16 cellular contexts compared by ENCODE assay signal in the genomic region with DNA sequence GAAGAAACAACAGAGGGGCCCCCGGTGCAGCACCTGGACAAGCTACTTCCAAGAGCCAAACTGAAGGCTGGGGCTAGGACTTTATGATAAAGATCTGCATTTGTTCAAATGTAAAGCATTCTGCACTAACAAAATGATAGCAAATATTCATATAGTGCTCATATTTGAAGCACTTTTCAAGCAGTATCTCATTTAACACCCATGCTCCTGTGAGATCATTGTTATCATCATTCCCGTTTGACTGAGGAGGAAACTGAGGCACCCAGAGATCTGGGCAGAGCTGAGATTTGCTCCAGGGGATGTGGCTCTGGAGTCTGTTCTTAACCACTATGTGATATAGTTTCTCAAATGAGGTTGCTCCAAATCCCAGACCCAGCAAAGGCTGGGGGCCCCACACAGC. TPM values are rescaled to one million over a fixed set of nuclear protein-coding genes. Genes with fewer than 3 reads are reported as not detected.
DNase-seq lines count a peak whose midpoint lies in the region; ATAC-seq and TF ChIP-seq lines count a peak whose summit lies in the region.
"Had no signal": no experiment of that assay in that cellular context is flagged by ENCODE, and none has a peak within 500 bp of the region (broad histone marks: within the 10 kb centered on the region; RNA-seq: fewer than 3 reads in every experiment).

No MANE protein-coding gene starts in this region.

- CTCF ChIA-PET in HEK293 (lab: Yijun Ruan, JAX) (no interaction called here), RWPE1 (lab: Yijun Ruan, JAX) (no interaction called here), A673 (lab: Charles Lee) (no interaction called here)

- ATAC-seq in GM21360 (IDR thresholded peaks at IDR 0.05; ENCODE audit: unreplicated experiment) (no peak), GM21737 (IDR thresholded peaks at IDR 0.05; ENCODE audit: unreplicated experiment) (no peak)
- ATAC-seq: CD8-positive, alpha-beta T cell had no signal

- intact Hi-C loops in A673 (cut with micrococcal nuclease; ENCODE audit: unreplicated experiment), result no loop called here

- H3K4me3 ChIP-seq in HEK293 (ENCODE audit: low read depth, low read length) (no peak overlapping the region), A673 (ENCODE audit: low read depth, low read length, poor library complexity, severe bottlenecking) (no peak overlapping the region)
- H3K4me3 ChIP-seq: BLaER1 treated with 17β-estradiol and CSF1 and Interleukin-3, amounts not matched to agents 10 nM and 100 nM had no signal

- H3K27me3 ChIP-seq in A673 (replicated peaks; ENCODE audit: insufficient read depth, low read depth, low read length, poor library complexity), result no peaks in the 10 kb centered on the region
- H3K27me3 ChIP-seq: BLaER1 treated with 17β-estradiol and CSF1 and Interleukin-3, amounts not matched to agents 10 nM and 100 nM had no signal

- H3K9me3 ChIP-seq in HEK293 (ENCODE audit: control insufficient read depth, insufficient read depth, low read depth, low read length) (no peaks in the 10 kb centered on the region), KOPT-K1 (ENCODE audit: insufficient read depth, low read length, poor library complexity, severe bottlenecking) (no peaks in the 10 kb centered on the region), A673 (ENCODE audit: low read depth, low read length, poor library complexity, severe bottlenecking) (no peaks in the 10 kb centered on the region)
- H3K9me3 ChIP-seq: BLaER1 treated with 17β-estradiol and CSF1 and Interleukin-3, amounts not matched to agents 10 nM and 100 nM; Caco-2 had no signal

- no peak for TF ChIP-seq CTCF in HEK293 (tag by site-specific recombination; IDR thresholded peaks at IDR 0.05)
- TF ChIP-seq CTCF in RWPE1 (conservative IDR thresholded peaks at IDR 0.05; ENCODE audit: low read depth), result no peak
- no peak for TF ChIP-seq CTCF in A673 (conservative IDR thresholded peaks at IDR 0.05; ENCODE audit: low read depth, low read length)

- no TSS peak for BruUV-seq in A673 (replicated peaks; lab: Mats Ljungman, UMichigan)

- H3K36me3 ChIP-seq in HEK293 (ENCODE audit: control insufficient read depth in 2 of 2, insufficient read depth in 1 of 2, low read length in 2 of 2), result no peaks in the 10 kb centered on the region
- H3K36me3 ChIP-seq in KOPT-K1 (ENCODE audit: insufficient read depth, low read length), result no peaks in the 10 kb centered on the region
- no peaks in the 10 kb centered on the region for H3K36me3 ChIP-seq in A673 (ENCODE audit: insufficient read depth, low read length, poor library complexity, severe bottlenecking)

- H3K27ac ChIP-seq in HEK293 (ENCODE audit: extremely low read depth, low read depth, low read length) (no peak overlapping the region), KOPT-K1 (ENCODE audit: low read depth, low read length, poor library complexity, severe bottlenecking) (peak overlapping the region; percentile 12), RWPE1 (peak overlapping the region; percentile 37; the same call in 1 of the 2 replicates), A673 (ENCODE audit: low read depth, low read length, poor library complexity, severe bottlenecking) (no peak overlapping the region)
- H3K27ac ChIP-seq: BLaER1 treated with 17β-estradiol and CSF1 and Interleukin-3, amounts not matched to agents 10 nM and 100 nM; C4-2B had no signal

- H3K4me1 ChIP-seq in HEK293 (ENCODE audit: control insufficient read depth, insufficient read depth, low read length) (peaks cover 8% of the 10 kb centered on the region), A673 (ENCODE audit: insufficient read depth, low read length, poor library complexity, severe bottlenecking) (no peaks in the 10 kb centered on the region)

- DNase-seq in RWPE1 (ENCODE audit: low spot score) (no peak), A673 (ENCODE audit: low spot score) (no peak)
- DNase-seq: 8988T; AML-193; Caco-2; Calu3; CD4-positive, alpha-beta T cell; CD8-positive, alpha-beta T cell; DMS79 treated with DMSO at 0.1 percent for 48 hours; GF-D8 had no signal

- POLR2A ChIA-PET in HEK293 (lab: Yijun Ruan, JAX), result interaction anchor here (2.5 kb wide), 1 partner anchor 11 kb away, joined by 7 read pairs; no protein-coding TSS in a partner anchor
- POLR2A ChIA-PET in RWPE1 (lab: Yijun Ruan, JAX; ENCODE audit: low non-redundant PET), result no interaction called here
- POLR2A ChIA-PET in A673 (lab: Charles Lee; ENCODE audit: low non-redundant PET), result no interaction called here

TF ChIP-seq in HEK293, 187 proteins besides CTCF, POLR2A, EP300 and RAD21:
- TF ChIP-seq KLF8 (tag by site-specific recombination; IDR thresholded peaks at IDR 0.05), result no peak
- TF ChIP-seq ZNF324 (tag by site-specific recombination; IDR thresholded peaks at IDR 0.05), result no peak
- TF ChIP-seq ZNF473 (tag by site-specific recombination; IDR thresholded peaks at IDR 0.05), result no peak
- TF ChIP-seq, protein P1, sequence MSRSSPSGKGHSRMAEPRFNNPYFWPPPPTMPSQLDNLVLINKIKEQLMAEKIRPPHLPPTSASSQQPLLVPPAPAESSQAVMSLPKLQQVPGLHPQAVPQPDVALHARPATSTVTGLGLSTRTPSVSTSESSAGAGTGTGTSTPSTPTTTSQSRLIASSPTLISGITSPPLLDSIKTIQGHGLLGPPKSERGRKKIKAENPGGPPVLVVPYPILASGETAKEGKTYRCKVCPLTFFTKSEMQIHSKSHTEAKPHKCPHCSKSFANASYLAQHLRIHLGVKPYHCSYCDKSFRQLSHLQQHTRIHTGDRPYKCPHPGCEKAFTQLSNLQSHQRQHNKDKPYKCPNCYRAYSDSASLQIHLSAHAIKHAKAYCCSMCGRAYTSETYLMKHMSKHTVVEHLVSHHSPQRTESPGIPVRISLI (tag by site-specific recombination; IDR thresholded peaks at IDR 0.05), result no peak
- no peak for TF ChIP-seq ZNF521 (tag by site-specific recombination; IDR thresholded peaks at IDR 0.05)
- TF ChIP-seq, protein P2, sequence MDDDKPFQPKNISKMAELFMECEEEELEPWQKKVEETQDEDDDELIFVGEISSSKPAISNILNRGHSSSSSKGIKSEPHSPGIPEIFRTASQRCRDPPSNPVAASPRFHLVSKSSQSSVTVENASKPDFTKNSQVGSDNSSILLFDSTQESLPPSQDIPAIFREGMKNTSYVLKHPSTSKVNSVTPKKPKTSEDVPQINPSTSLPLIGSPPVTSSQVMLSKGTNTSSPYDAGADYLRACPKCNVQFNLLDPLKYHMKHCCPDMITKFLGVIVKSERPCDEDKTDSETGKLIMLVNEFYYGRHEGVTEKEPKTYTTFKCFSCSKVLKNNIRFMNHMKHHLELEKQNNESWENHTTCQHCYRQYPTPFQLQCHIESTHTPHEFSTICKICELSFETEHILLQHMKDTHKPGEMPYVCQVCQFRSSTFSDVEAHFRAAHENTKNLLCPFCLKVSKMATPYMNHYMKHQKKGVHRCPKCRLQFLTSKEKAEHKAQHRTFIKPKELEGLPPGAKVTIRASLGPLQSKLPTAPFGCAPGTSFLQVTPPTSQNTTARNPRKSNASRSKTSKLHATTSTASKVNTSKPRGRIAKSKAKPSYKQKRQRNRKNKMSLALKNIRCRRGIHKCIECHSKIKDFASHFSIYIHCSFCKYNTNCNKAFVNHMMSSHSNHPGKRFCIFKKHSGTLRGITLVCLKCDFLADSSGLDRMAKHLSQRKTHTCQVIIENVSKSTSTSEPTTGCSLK (tag by site-specific recombination; IDR thresholded peaks at IDR 0.05), result no peak
- no peak for TF ChIP-seq ZNF600 (tag by site-specific recombination; IDR thresholded peaks at IDR 0.05)
- peak; percentile 93 for TF ChIP-seq ZNF664 (tag by site-specific recombination; IDR thresholded peaks at IDR 0.05)
TF ChIP-seq in HEK293: peak in this region for 1.

RNA-seq across cellular contexts. Expression of a gene that starts 9.8 kb away (rescaled TPM):
- 4.1 and 5.7 TPM in 2 replicates for total RNA-seq in A673 (2021)

Comparison
In these comparisons a context has a peak if more than half of its experiments do, and no peak if none do; other contexts are left out.
1. H3K27ac ChIP-seq: peak in KOPT-K1 (single experiment) and RWPE1 (single experiment); none in HEK293 (single experiment) and A673 (single experiment).